In genomic region chr16:70734522-70734921, GRCh38 we compare ENCODE assay signal across 20 cellular contexts. TPM values are rescaled to one million over a fixed set of nuclear protein-coding genes. Genes with fewer than 3 reads are reported as not detected.
DNase-seq lines count a peak whose midpoint lies in the region; ATAC-seq and TF ChIP-seq lines count a peak whose summit lies in the region.
"Had no signal": no experiment of that assay in that cellular context is flagged by ENCODE, and none has a peak within 500 bp of the region (broad histone marks: within the 10 kb centered on the region; RNA-seq: fewer than 3 reads in every experiment).

No MANE protein-coding gene starts in this region.

- peaks cover 44% of the 10 kb centered on the region for H3K4me1 ChIP-seq in stomach smooth muscle (ENCODE audit: control insufficient read depth, insufficient read depth, low read length)

- H3K9me3 Mint-ChIP-seq in activated naive CD4-positive, alpha-beta T cell treated with anti-CD3 and anti-CD28 coated beads, Interleukin-2, amount 10 ng/mL, durations not matched to agents 7 days and 5 days: no peaks in the 10 kb centered on the region
- H3K9me3 Mint-ChIP-seq in activated naive CD4-positive, alpha-beta T cell treated with anti-CD3 and anti-CD28 coated beads, Interleukin-2, amount 50 U/mL, for 72 hours: no peaks in the 10 kb centered on the region
- H3K9me3 Mint-ChIP-seq in brain: peaks cover 0 to 4% (median 0%) of the 10 kb centered on the region in 5 experiments
- H3K9me3 Mint-ChIP-seq in naive thymus-derived CD8-positive, alpha-beta T cell: no peaks in the 10 kb centered on the region
- H3K9me3 Mint-ChIP-seq: natural killer cell treated with Interleukin-12 subunit alpha and Interleukin-12 subunit beta and Interleukin-15 and Interleukin-18, amount 100 ng/mL, for 72 hours; stimulated activated memory B cell treated with anti-CD40 and anti-IgM and Interleukin-4, amounts not matched to agents 10 μg/mL and 1 μg/mL and 100 μg/mL, for 72 hours had no signal

- POLR2A ChIA-PET in naive thymus-derived CD8-positive, alpha-beta T cell (lab: Charles Lee): interaction anchor here (1.3 to 5.5 kb wide), 3 partner anchors 27 to 47 kb away, joined by 4 to 60 read pairs (median 50); partner anchors contain the start of gene MTSS2

- intact Hi-C loops in posterior vena cava (cut with DNase I): loop anchor here in 1 of 2 donors (2.0 kb wide), 1 partner anchor 14 kb away; no protein-coding TSS in a partner anchor

- no peak for ATAC-seq in activated naive CD4-positive, alpha-beta T cell treated with anti-CD3 and anti-CD28 coated beads, Interleukin-2, amount 50 U/mL, for 72 hours
- ATAC-seq in naive thymus-derived CD8-positive, alpha-beta T cell: no peak
- no peak for ATAC-seq in GM21360 (IDR thresholded peaks at IDR 0.05; ENCODE audit: unreplicated experiment)
- ATAC-seq: natural killer cell treated with Interleukin-12 subunit alpha and Interleukin-12 subunit beta and Interleukin-15 and Interleukin-18, amount 100 ng/mL, for 72 hours; SK-N-SH treated with all-trans-retinoic acid at 6 μM for 48 hours; stimulated activated memory B cell treated with anti-CD40 and anti-IgM and Interleukin-4, amounts not matched to agents 10 μg/mL and 1 μg/mL and 100 μg/mL, for 72 hours had no signal

- H3K27me3 Mint-ChIP-seq in activated naive CD4-positive, alpha-beta T cell treated with anti-CD3 and anti-CD28 coated beads, Interleukin-2, amount 10 ng/mL, durations not matched to agents 7 days and 5 days: no peaks in the 10 kb centered on the region
- peaks cover 3% of the 10 kb centered on the region for H3K27me3 Mint-ChIP-seq in brain
- H3K27me3 Mint-ChIP-seq in naive thymus-derived CD8-positive, alpha-beta T cell: no peaks in the 10 kb centered on the region
- H3K27me3 Mint-ChIP-seq: natural killer cell treated with Interleukin-12 subunit alpha and Interleukin-12 subunit beta and Interleukin-15 and Interleukin-18, amount 100 ng/mL, for 72 hours; stimulated activated memory B cell treated with anti-CD40 and anti-IgM and Interleukin-4, amounts not matched to agents 10 μg/mL and 1 μg/mL and 100 μg/mL, for 72 hours had no signal

- H3K4me1 Mint-ChIP-seq in activated naive CD4-positive, alpha-beta T cell treated with anti-CD3 and anti-CD28 coated beads, Interleukin-2, amount 10 ng/mL, durations not matched to agents 7 days and 5 days: peaks cover 68% of the 10 kb centered on the region
- peaks cover 70% of the 10 kb centered on the region for H3K4me1 Mint-ChIP-seq in brain
- H3K4me1 Mint-ChIP-seq in naive thymus-derived CD8-positive, alpha-beta T cell: peaks cover 36 to 59% (median 47%) of the 10 kb centered on the region in 4 donors

- peak overlapping the region; percentile 98 for H3K27ac ChIP-seq in stomach smooth muscle (ENCODE audit: low read length)
- H3K27ac ChIP-seq: C4-2B had no signal

- peaks cover 58% of the 10 kb centered on the region for H3K36me3 Mint-ChIP-seq in activated naive CD4-positive, alpha-beta T cell treated with anti-CD3 and anti-CD28 coated beads, Interleukin-2, amount 10 ng/mL, durations not matched to agents 7 days and 5 days
- peaks cover 0 to 6% of the 10 kb centered on the region in 2 donors for H3K36me3 Mint-ChIP-seq in activated naive CD4-positive, alpha-beta T cell treated with anti-CD3 and anti-CD28 coated beads, Interleukin-2, amount 50 U/mL, for 72 hours
- peaks cover 38% of the 10 kb centered on the region for H3K36me3 Mint-ChIP-seq in brain
- peaks cover 2 to 36% (median 16%) of the 10 kb centered on the region in 3 donors for H3K36me3 Mint-ChIP-seq in naive thymus-derived CD8-positive, alpha-beta T cell
- H3K36me3 Mint-ChIP-seq: natural killer cell treated with Interleukin-12 subunit alpha and Interleukin-12 subunit beta and Interleukin-15 and Interleukin-18, amount 100 ng/mL, for 72 hours had no signal

- peaks cover 5 to 8% of the 10 kb centered on the region in 2 donors for H3K36me3 ChIP-seq in stomach smooth muscle (ENCODE audit: control insufficient read depth in 2 of 2, insufficient read depth in 2 of 2, low read length in 2 of 2)

- TF ChIP-seq CTCF in brain (conservative IDR thresholded peaks at IDR 0.05): no peak

- no peak overlapping the region for H3K9ac ChIP-seq in stomach smooth muscle (ENCODE audit: low read length in 2 of 2)

- no peaks in the 10 kb centered on the region for H3K27me3 ChIP-seq in stomach smooth muscle (ENCODE audit: control insufficient read depth in 1 of 2, insufficient read depth in 2 of 2, low read length in 2 of 2)
- H3K27me3 ChIP-seq: heart left ventricle, Peyer's patch, tibial nerve had no signal

- no peak overlapping the region for H3K4me3 Mint-ChIP-seq in activated naive CD4-positive, alpha-beta T cell treated with anti-CD3 and anti-CD28 coated beads, Interleukin-2, amount 10 ng/mL, durations not matched to agents 7 days and 5 days
- peak overlapping the region in 1 of 5 experiments; percentile 29 for H3K4me3 Mint-ChIP-seq in brain
- peak overlapping the region in 4 of 10 donors; percentile 10 to 60 (median 48) for H3K4me3 Mint-ChIP-seq in naive thymus-derived CD8-positive, alpha-beta T cell
- H3K4me3 Mint-ChIP-seq: natural killer cell treated with Interleukin-12 subunit alpha and Interleukin-12 subunit beta and Interleukin-15 and Interleukin-18, amount 100 ng/mL, for 72 hours; stimulated activated memory B cell treated with anti-CD40 and anti-IgM and Interleukin-4, amounts not matched to agents 10 μg/mL and 1 μg/mL and 100 μg/mL, for 72 hours had no signal

- no peaks in the 10 kb centered on the region for H3K9me3 ChIP-seq in stomach smooth muscle (ENCODE audit: control insufficient read depth in 2 of 2, low read length in 2 of 2)
- H3K9me3 ChIP-seq: heart left ventricle, Peyer's patch, tibial nerve had no signal

- peak overlapping the region; percentile 100 for H3K27ac Mint-ChIP-seq in activated naive CD4-positive, alpha-beta T cell treated with anti-CD3 and anti-CD28 coated beads, Interleukin-2, amount 10 ng/mL, durations not matched to agents 7 days and 5 days
- peak overlapping the region in 1 of 2 donors; percentile 98 for H3K27ac Mint-ChIP-seq in activated naive CD4-positive, alpha-beta T cell treated with anti-CD3 and anti-CD28 coated beads, Interleukin-2, amount 50 U/mL, for 72 hours
- peak overlapping the region in 4 of 5 experiments; percentile 37 to 91 (median 72) for H3K27ac Mint-ChIP-seq in brain
- H3K27ac Mint-ChIP-seq in naive thymus-derived CD8-positive, alpha-beta T cell: peak overlapping the region in 9 of 10 donors; percentile 88 to 100 (median 99)
- H3K27ac Mint-ChIP-seq: natural killer cell treated with Interleukin-12 subunit alpha and Interleukin-12 subunit beta and Interleukin-15 and Interleukin-18, amount 100 ng/mL, for 72 hours; stimulated activated memory B cell treated with anti-CD40 and anti-IgM and Interleukin-4, amounts not matched to agents 10 μg/mL and 1 μg/mL and 100 μg/mL, for 72 hours had no signal

- H3K4me3 ChIP-seq in stomach smooth muscle (ENCODE audit: low read length in 2 of 2): no peak overlapping the region
- H3K4me3 ChIP-seq: heart left ventricle, Peyer's patch, tibial nerve had no signal

- CTCF ChIA-PET in activated naive CD4-positive, alpha-beta T cell treated with anti-CD3 and anti-CD28 coated beads, Interleukin-2, amount 10 ng/mL, durations not matched to agents 7 days and 5 days (lab: Charles Lee): interaction anchor here (2.1 kb wide), 1 partner anchor 36 kb away, joined by 9 read pairs; no protein-coding TSS in a partner anchor

- DNase-seq in activated naive CD4-positive, alpha-beta T cell treated with anti-CD3 and anti-CD28 coated beads, Interleukin-2, amount 10 ng/mL, durations not matched to agents 7 days and 5 days: no peak
- DNase-seq in activated naive CD4-positive, alpha-beta T cell treated with anti-CD3 and anti-CD28 coated beads, Interleukin-2, amount 50 U/mL, for 72 hours (ENCODE audit: low spot score in 2 of 2): no peak
- no peak for DNase-seq in naive thymus-derived CD8-positive, alpha-beta T cell
- DNase-seq in posterior vena cava (ENCODE audit: low spot score) (no peak), globus pallidus (ENCODE audit: low spot score) (no peak)
- DNase-seq: activated CD4-positive, alpha-beta T cell treated with anti-CD3 and anti-CD28 coated beads for 4 hours; activated CD8-positive, alpha-beta memory T cell treated with anti-CD3 and anti-CD28 coated beads, Interleukin-2, amount 50 U/mL, for 48 hours; DMS53; NCI-H1694 treated with DMSO at 0.1 percent for 48 hours; NCI-H446; Peyer's patch had no signal

RNA-seq across cellular contexts. Expression of gene MTSS2, which starts 48.7 kb away (rescaled TPM):
- total RNA-seq in activated naive CD4-positive, alpha-beta T cell treated with anti-CD3 and anti-CD28 coated beads, Interleukin-2, amount 50 U/mL, for 72 hours: 1 to 10 TPM in 1 of 2 donors, under 1 TPM in 1; 0.82 to 1.8 TPM
- 231 TPM for polyA plus RNA-seq in brain (ENCODE audit: insufficient read depth, low read depth, low replicate concordance)
- 10 to 100 TPM; 23.3 to 26.8 TPM for total RNA-seq in naive thymus-derived CD8-positive, alpha-beta T cell
- under 1 TPM in 1 of 3 donors, not detected in 2; 0.28 TPM for polyA plus RNA-seq in naive thymus-derived CD8-positive, alpha-beta T cell
- 100 to 1,000 TPM; 116 to 145 TPM for total RNA-seq in posterior vena cava

Comparison
In these comparisons a context has a peak if more than half of its experiments do, and no peak if none do; other contexts are left out.
1. RNA of gene MTSS2, which starts 48.7 kb away (total RNA-seq): 116 to 145 TPM in posterior vena cava and 23.3 to 26.8 TPM in naive thymus-derived CD8-positive, alpha-beta T cell; 0.82 to 1.8 TPM in activated naive CD4-positive, alpha-beta T cell treated with anti-CD3 and anti-CD28 coated beads, Interleukin-2, amount 50 U/mL, for 72 hours; every median in the first group is over 4 times any median in the second.